In the genomic region with DNA sequence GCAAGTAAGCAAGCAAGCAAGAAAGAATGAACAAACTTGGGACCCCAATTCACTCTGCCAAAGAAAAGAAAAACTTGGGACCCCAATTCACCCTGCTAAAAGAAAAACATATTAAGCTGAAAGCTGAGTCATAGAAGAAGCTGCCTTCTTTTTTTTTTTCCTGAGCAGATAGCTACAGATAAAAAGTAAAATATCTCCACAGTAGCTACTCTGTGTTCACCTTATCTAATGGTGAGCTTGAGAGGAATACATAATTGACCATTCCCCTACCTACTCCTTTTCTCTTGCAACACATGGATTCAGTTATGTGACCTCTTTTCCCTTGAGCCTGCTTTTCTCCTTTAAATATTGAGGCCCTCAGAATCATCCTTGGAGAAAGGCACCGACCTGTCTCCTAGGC, we compare ENCODE assay signal across 25 cellular contexts.
A peak's percentile ranks its signal among the peaks of the same experiment; 100 is the strongest.
DNase-seq lines count a peak whose midpoint lies in the region; ATAC-seq and TF ChIP-seq lines count a peak whose summit lies in the region.
"Had no signal": no experiment of that assay in that cellular context is flagged by ENCODE, and none has a peak within 500 bp of the region (broad histone marks: within the 10 kb centered on the region; RNA-seq: fewer than 3 reads in every experiment).

No MANE protein-coding gene starts in this region.

- peak overlapping the region; percentile 12 to 99; a peak in 3 of 4 replicates for H3K27ac ChIP-seq in SK-N-SH (ENCODE audit: low read depth in 2 of 2, low read length in 1 of 2)
- H3K27ac ChIP-seq in gastroesophageal sphincter = peak overlapping the region in 3 of 4 donors; percentile 84 to 94 (median 89)
- peak overlapping the region; percentile 49 for H3K27ac ChIP-seq in stomach smooth muscle (ENCODE audit: low read length)
- H3K27ac ChIP-seq in ovary = peak overlapping the region in 1 of 2 donors; percentile 29
- H3K27ac ChIP-seq: body of pancreas had no signal

- no peak overlapping the region for H3K4me3 Mint-ChIP-seq in natural killer cell
- H3K4me3 Mint-ChIP-seq: activated CD4-positive, alpha-beta T cell treated with anti-CD3 and anti-CD28 coated beads for 36 hours; activated naive CD8-positive, alpha-beta T cell treated with anti-CD3 and anti-CD28 coated beads for 36 hours; memory B cell; T-helper 17 cell; type B pancreatic cell had no signal

- no peaks in the 10 kb centered on the region for H3K36me3 ChIP-seq in SK-N-SH (replicated peaks in 1 of 2; ENCODE audit: control insufficient read depth in 1 of 2, insufficient read depth in 2 of 2, low read length in 1 of 2)
- no peaks in the 10 kb centered on the region for H3K36me3 ChIP-seq in gastroesophageal sphincter
- H3K36me3 ChIP-seq in stomach smooth muscle (ENCODE audit: control insufficient read depth in 2 of 2, insufficient read depth in 2 of 2, low read length in 2 of 2) = no peaks in the 10 kb centered on the region
- no peaks in the 10 kb centered on the region for H3K36me3 ChIP-seq in ovary
- H3K36me3 ChIP-seq: heart left ventricle had no signal

- H3K27me3 Mint-ChIP-seq in natural killer cell (ENCODE audit: low read depth in 2 of 2) = peaks cover 0 to 9% of the 10 kb centered on the region in 2 donors
- H3K27me3 Mint-ChIP-seq: activated CD4-positive, alpha-beta T cell treated with anti-CD3 and anti-CD28 coated beads for 36 hours had no signal

- 86% methylated on average over 1 of the region's 1 CpG for WGBS in SK-N-SH (ENCODE audit: low lambda C conversion rate)
- 100% methylated on average over 1 of the region's 1 CpG for WGBS in gastroesophageal sphincter (ENCODE audit: low coverage in 1 of 2), 2 donors
- WGBS in ovary, 3 donors = 85 to 91% (median 89%) methylated on average over 1 of the region's 1 CpG

- no peaks in the 10 kb centered on the region for H4K20me1 ChIP-seq in SK-N-SH (ENCODE audit: insufficient read depth)

- TF ChIP-seq POLR2A in gastroesophageal sphincter (IDR thresholded peaks at IDR 0.05) (no peak), ovary (IDR thresholded peaks at IDR 0.05) (no peak)

- H3K4me1 ChIP-seq in SK-N-SH (ENCODE audit: control insufficient read depth in 1 of 2, insufficient read depth in 2 of 2, low read depth in 1 of 2, low read length in 1 of 2) (peaks cover 39 to 72% of the 10 kb centered on the region in 2 experiments), gastroesophageal sphincter (peaks cover 44 to 78% (median 50%) of the 10 kb centered on the region in 3 donors), stomach smooth muscle (ENCODE audit: control insufficient read depth, insufficient read depth, low read length) (peaks cover 69% of the 10 kb centered on the region), ovary (ENCODE audit: insufficient read depth) (peaks cover 44% of the 10 kb centered on the region)

- H3K9ac ChIP-seq in SK-N-SH (0 out of 2 replicates have a peak overlapping the region, but pooled peaks have one; percentile 7), stomach smooth muscle (ENCODE audit: low read length in 2 of 2) (no peak overlapping the region)

- no peak overlapping the region for H3K27ac Mint-ChIP-seq in natural killer cell
- H3K27ac Mint-ChIP-seq: activated CD4-positive, alpha-beta T cell treated with anti-CD3 and anti-CD28 coated beads for 36 hours; activated naive CD8-positive, alpha-beta T cell treated with anti-CD3 and anti-CD28 coated beads for 36 hours; memory B cell; T-helper 17 cell; type B pancreatic cell had no signal

- CTCF ChIA-PET in SK-N-SH (lab: Yijun Ruan, JAX) = no interaction called here

- no peaks in the 10 kb centered on the region for H3K9me3 ChIP-seq in SK-N-SH
- no peaks in the 10 kb centered on the region for H3K9me3 ChIP-seq in gastroesophageal sphincter
- no peaks in the 10 kb centered on the region for H3K9me3 ChIP-seq in stomach smooth muscle (ENCODE audit: control insufficient read depth in 2 of 2, low read length in 2 of 2)
- H3K9me3 ChIP-seq in ovary = no peaks in the 10 kb centered on the region
- H3K9me3 ChIP-seq: body of pancreas had no signal

- no peak for TF ChIP-seq EP300 in SK-N-SH (IDR thresholded peaks at IDR 0.05; ENCODE audit: borderline replicate concordance in 1 of 2, low read depth in 1 of 2, low read length in 1 of 2)
- no peak for TF ChIP-seq EP300 in gastroesophageal sphincter (IDR thresholded peaks at IDR 0.05)
- TF ChIP-seq EP300 in ovary (IDR thresholded peaks at IDR 0.05) = no peak

- H2AFZ ChIP-seq in SK-N-SH (ENCODE audit: low read depth) = no peak overlapping the region

- no peaks in the 10 kb centered on the region for H3K27me3 ChIP-seq in SK-N-SH (ENCODE audit: insufficient read depth)
- no peaks in the 10 kb centered on the region for H3K27me3 ChIP-seq in gastroesophageal sphincter
- no peaks in the 10 kb centered on the region for H3K27me3 ChIP-seq in stomach smooth muscle (ENCODE audit: control insufficient read depth in 1 of 2, insufficient read depth in 2 of 2, low read length in 2 of 2)
- no peaks in the 10 kb centered on the region for H3K27me3 ChIP-seq in ovary
- H3K27me3 ChIP-seq: body of pancreas, heart left ventricle had no signal

- no peak for TF ChIP-seq RAD21 in SK-N-SH (IDR thresholded peaks at IDR 0.05; ENCODE audit: low read length)

- DNase-seq in ELR (ENCODE audit: low read depth) (peak; percentile 29), SK-N-SH (no peak), head of caudate nucleus (no peak), natural killer cell (no peak), ovary (no peak)
- DNase-seq: activated CD4-positive, alpha-beta T cell treated with anti-CD3 and anti-CD28 coated beads for 36 hours; activated naive CD8-positive, alpha-beta T cell treated with anti-CD3 and anti-CD28 coated beads for 36 hours; activated T-cell treated with anti-CD3 and anti-CD28 coated beads for 4 hours; body of pancreas; DMS 273 treated with DMSO at 0.1 percent for 48 hours; GOT3; heart left ventricle; MV-4-11; NCI-H146; NCI-H2107; NCI-H446; NCI-H82; nucleus accumbens; stimulated activated CD4-positive, alpha-beta T cell treated with anti-CD3 and anti-CD28 coated beads, Interleukin-2, amount 100 ng/mL, for 48 hours; T-helper 17 cell had no signal

- no peaks in the 10 kb centered on the region for H3K9me2 ChIP-seq in SK-N-SH

- peaks cover 10% of the 10 kb centered on the region for H3K79me2 ChIP-seq in SK-N-SH (ENCODE audit: insufficient read depth)

- no peaks in the 10 kb centered on the region for H3K9me3 Mint-ChIP-seq in natural killer cell
- H3K9me3 Mint-ChIP-seq: activated naive CD8-positive, alpha-beta T cell treated with anti-CD3 and anti-CD28 coated beads for 36 hours; memory B cell; type B pancreatic cell had no signal

- no peaks in the 10 kb centered on the region for H3K4me1 Mint-ChIP-seq in natural killer cell
- H3K4me1 Mint-ChIP-seq: activated CD4-positive, alpha-beta T cell treated with anti-CD3 and anti-CD28 coated beads for 36 hours; activated naive CD8-positive, alpha-beta T cell treated with anti-CD3 and anti-CD28 coated beads for 36 hours; T-helper 17 cell had no signal

- POLR2A ChIA-PET in SK-N-SH (lab: Yijun Ruan, JAX) = no interaction called here

- TF ChIP-seq CTCF in SK-N-SH (IDR thresholded peaks at IDR 0.05) (no peak), gastroesophageal sphincter (IDR thresholded peaks at IDR 0.05) (no peak), natural killer cell (IDR thresholded peaks at IDR 0.05) (no peak), ovary (IDR thresholded peaks at IDR 0.05) (no peak)

- no peak overlapping the region for H3K4me2 ChIP-seq in SK-N-SH

- H3F3A ChIP-seq in SK-N-SH (replicated peaks; ENCODE audit: insufficient read depth) = peaks cover 85% of the 10 kb centered on the region

- no peak for ATAC-seq in gastroesophageal sphincter
- no peak for ATAC-seq in natural killer cell
- ATAC-seq: activated CD4-positive, alpha-beta T cell treated with anti-CD3 and anti-CD28 coated beads for 36 hours; body of pancreas; heart left ventricle; HepG2; T-helper 17 cell had no signal

- intact Hi-C loops in head of caudate nucleus (cut with DNase I) = no loop called here
- intact Hi-C loops in natural killer cell (cut with micrococcal nuclease) = no loop called here
- intact Hi-C loops in ovary (cut with DNase I) = no loop called here

- no peak overlapping the region for H3K4me3 ChIP-seq in SK-N-SH (ENCODE audit: low read depth in 2 of 2, low read length in 1 of 2)
- H3K4me3 ChIP-seq in gastroesophageal sphincter = no peak overlapping the region
- no peak overlapping the region for H3K4me3 ChIP-seq in stomach smooth muscle (ENCODE audit: low read length in 2 of 2)
- no peak overlapping the region for H3K4me3 ChIP-seq in ovary
- H3K4me3 ChIP-seq: body of pancreas, heart left ventricle had no signal

- H3K36me3 Mint-ChIP-seq in natural killer cell = no peaks in the 10 kb centered on the region
- H3K36me3 Mint-ChIP-seq: activated naive CD8-positive, alpha-beta T cell treated with anti-CD3 and anti-CD28 coated beads for 36 hours; memory B cell; type B pancreatic cell had no signal

TF ChIP-seq in SK-N-SH, 30 proteins besides CTCF, POLR2A, EP300 and RAD21:
- TF ChIP-seq CHD2 (IDR thresholded peaks at IDR 0.05; ENCODE audit: low read length, partially characterized antibody) (no peak), JUND (IDR thresholded peaks at IDR 0.05) (peak; percentile 46), RXRA (IDR thresholded peaks at IDR 0.05; ENCODE audit: borderline replicate concordance, low read depth) (no peak), RFX5 (IDR thresholded peaks at IDR 0.05; ENCODE audit: low read length) (no peak), FOSL2 (IDR thresholded peaks at IDR 0.05; ENCODE audit: borderline replicate concordance, low read depth) (peak; percentile 71), NRF1 (IDR thresholded peaks at IDR 0.05; ENCODE audit: low read depth, low read length) (no peak), TCF12 (IDR thresholded peaks at IDR 0.05) (peak; percentile 33; the same call in 1 of the 2 replicates), TEAD4 (IDR thresholded peaks at IDR 0.05; ENCODE audit: borderline replicate concordance, insufficient read depth) (no peak), MXI1 (IDR thresholded peaks at IDR 0.05; ENCODE audit: low read depth, low read length) (no peak), POLR2AphosphoS5 (IDR thresholded peaks at IDR 0.05; ENCODE audit: low read depth, low read length) (no peak)
- TF ChIP-seq, protein P1, sequence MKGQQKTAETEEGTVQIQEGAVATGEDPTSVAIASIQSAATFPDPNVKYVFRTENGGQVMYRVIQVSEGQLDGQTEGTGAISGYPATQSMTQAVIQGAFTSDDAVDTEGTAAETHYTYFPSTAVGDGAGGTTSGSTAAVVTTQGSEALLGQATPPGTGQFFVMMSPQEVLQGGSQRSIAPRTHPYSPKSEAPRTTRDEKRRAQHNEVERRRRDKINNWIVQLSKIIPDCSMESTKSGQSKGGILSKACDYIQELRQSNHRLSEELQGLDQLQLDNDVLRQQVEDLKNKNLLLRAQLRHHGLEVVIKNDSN (IDR thresholded peaks at IDR 0.05; ENCODE audit: borderline replicate concordance, low read depth) = no peak
- TF ChIP-seq, protein P2, sequence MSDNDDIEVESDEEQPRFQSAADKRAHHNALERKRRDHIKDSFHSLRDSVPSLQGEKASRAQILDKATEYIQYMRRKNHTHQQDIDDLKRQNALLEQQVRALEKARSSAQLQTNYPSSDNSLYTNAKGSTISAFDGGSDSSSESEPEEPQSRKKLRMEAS (IDR thresholded peaks at IDR 0.05; ENCODE audit: low read depth) = 0 out of 2 replicates have a peak, but pooled peaks have one; percentile 4
